ENCODE assay signal across 12 cellular contexts in genomic region chr9:18362901-18363685, GRCh38.
DNase-seq lines count a peak whose midpoint lies in the region; ATAC-seq, FAIRE-seq and TF ChIP-seq lines count a peak whose summit lies in the region.
"Had no signal": no experiment of that assay in that cellular context is flagged by ENCODE, and none has a peak within 500 bp of the region (broad histone marks: within the 10 kb centered on the region; RNA-seq: fewer than 3 reads in every experiment).

No MANE protein-coding gene starts in this region.

- peaks cover 28% of the 10 kb centered on the region for H3K4me1 ChIP-seq in astrocyte (ENCODE audit: insufficient read depth, low read length)
- peaks cover 10% of the 10 kb centered on the region for H3K4me1 ChIP-seq in mucosa of descending colon (ENCODE audit: low read depth)

- no peaks in the 10 kb centered on the region for H4K20me1 ChIP-seq in astrocyte (ENCODE audit: insufficient read depth, low read length)

- peak overlapping the region; percentile 39 for H3K4me2 ChIP-seq in astrocyte (ENCODE audit: low read length)

- H3K27me3 Mint-ChIP-seq in astrocyte (ENCODE audit: low read depth, unreplicated experiment), result no peaks in the 10 kb centered on the region
- H3K27me3 Mint-ChIP-seq in activated naive CD4-positive, alpha-beta T cell treated with anti-CD3 and anti-CD28 coated beads for 36 hours (ENCODE audit: low read depth), result no peaks in the 10 kb centered on the region
- H3K27me3 Mint-ChIP-seq in activated T-helper 1 cell treated with anti-CD3 and anti-CD28 coated beads, Interleukin-12 subunit alpha, Interleukin-12 subunit beta, Interleukin-2, Interleukin-4 antibody, amounts not matched to agents 30 ng/mL and 10 ng/mL and 1 ng/mL, durations not matched to agents 14 hours and 24 hours and 36 hours (ENCODE audit: insufficient read depth), result no peaks in the 10 kb centered on the region
- H3K27me3 Mint-ChIP-seq: naive B cell had no signal

- TF ChIP-seq POLR2A in GM18505 (IDR thresholded peaks at IDR 0.05; ENCODE audit: borderline replicate concordance, extremely low read depth, insufficient read depth, insufficient read length), result no peak

- H3K79me2 ChIP-seq in astrocyte (ENCODE audit: insufficient read depth, low read length), result no peaks in the 10 kb centered on the region

- peaks cover 2% of the 10 kb centered on the region for H3K9me3 Mint-ChIP-seq in astrocyte (ENCODE audit: unreplicated experiment)
- no peaks in the 10 kb centered on the region for H3K9me3 Mint-ChIP-seq in activated naive CD4-positive, alpha-beta T cell treated with anti-CD3 and anti-CD28 coated beads for 36 hours
- no peaks in the 10 kb centered on the region for H3K9me3 Mint-ChIP-seq in activated T-helper 1 cell treated with anti-CD3 and anti-CD28 coated beads, Interleukin-12 subunit alpha, Interleukin-12 subunit beta, Interleukin-2, Interleukin-4 antibody, amounts not matched to agents 30 ng/mL and 10 ng/mL and 1 ng/mL, durations not matched to agents 14 hours and 24 hours and 36 hours

- H3K36me3 Mint-ChIP-seq in astrocyte (ENCODE audit: low read depth, unreplicated experiment), result no peaks in the 10 kb centered on the region
- no peaks in the 10 kb centered on the region for H3K36me3 Mint-ChIP-seq in activated naive CD4-positive, alpha-beta T cell treated with anti-CD3 and anti-CD28 coated beads for 36 hours (ENCODE audit: low read depth)
- no peaks in the 10 kb centered on the region for H3K36me3 Mint-ChIP-seq in activated T-helper 1 cell treated with anti-CD3 and anti-CD28 coated beads, Interleukin-12 subunit alpha, Interleukin-12 subunit beta, Interleukin-2, Interleukin-4 antibody, amounts not matched to agents 30 ng/mL and 10 ng/mL and 1 ng/mL, durations not matched to agents 14 hours and 24 hours and 36 hours (ENCODE audit: low read depth)
- H3K36me3 Mint-ChIP-seq: naive B cell had no signal

- peak; percentile 70 for FAIRE-seq in astrocyte (lab: Jason Lieb, UNC)

- peaks cover 23% of the 10 kb centered on the region for H3K4me1 Mint-ChIP-seq in astrocyte (ENCODE audit: low read depth, unreplicated experiment)
- no peaks in the 10 kb centered on the region for H3K4me1 Mint-ChIP-seq in activated naive CD4-positive, alpha-beta T cell treated with anti-CD3 and anti-CD28 coated beads for 36 hours (ENCODE audit: low read depth)
- no peaks in the 10 kb centered on the region for H3K4me1 Mint-ChIP-seq in activated T-helper 1 cell treated with anti-CD3 and anti-CD28 coated beads, Interleukin-12 subunit alpha, Interleukin-12 subunit beta, Interleukin-2, Interleukin-4 antibody, amounts not matched to agents 30 ng/mL and 10 ng/mL and 1 ng/mL, durations not matched to agents 14 hours and 24 hours and 36 hours (ENCODE audit: low read depth)
- H3K4me1 Mint-ChIP-seq: T-helper 17 cell had no signal

- H3K27ac Mint-ChIP-seq in astrocyte (ENCODE audit: unreplicated experiment), result no peak overlapping the region
- H3K27ac Mint-ChIP-seq in activated naive CD4-positive, alpha-beta T cell treated with anti-CD3 and anti-CD28 coated beads for 36 hours, result no peak overlapping the region
- H3K27ac Mint-ChIP-seq in activated T-helper 1 cell treated with anti-CD3 and anti-CD28 coated beads, Interleukin-12 subunit alpha, Interleukin-12 subunit beta, Interleukin-2, Interleukin-4 antibody, amounts not matched to agents 30 ng/mL and 10 ng/mL and 1 ng/mL, durations not matched to agents 14 hours and 24 hours and 36 hours, result no peak overlapping the region
- H3K27ac Mint-ChIP-seq: naive B cell, T-helper 17 cell had no signal

- H3K27me3 ChIP-seq in astrocyte (ENCODE audit: insufficient read depth, low read length), result no peaks in the 10 kb centered on the region

- no peak overlapping the region for H2AFZ ChIP-seq in astrocyte (ENCODE audit: low read depth, low read length)

- no peak overlapping the region for H3K4me3 ChIP-seq in astrocyte (ENCODE audit: insufficient read depth, low read depth, low read length)
- H3K4me3 ChIP-seq in mucosa of descending colon, result no peak overlapping the region

- TF ChIP-seq CTCF in astrocyte (IDR thresholded peaks at IDR 0.05; ENCODE audit: insufficient read depth, low read depth, low read length), result no peak
- TF ChIP-seq CTCF in mucosa of descending colon (IDR thresholded peaks at IDR 0.05), result no peak

- peak overlapping the region; percentile 34 for H3K27ac ChIP-seq in astrocyte (ENCODE audit: low read depth, low read length)

- H3K4me3 Mint-ChIP-seq in astrocyte (ENCODE audit: unreplicated experiment), result no peak overlapping the region
- H3K4me3 Mint-ChIP-seq in activated naive CD4-positive, alpha-beta T cell treated with anti-CD3 and anti-CD28 coated beads for 36 hours, result no peak overlapping the region
- no peak overlapping the region for H3K4me3 Mint-ChIP-seq in activated T-helper 1 cell treated with anti-CD3 and anti-CD28 coated beads, Interleukin-12 subunit alpha, Interleukin-12 subunit beta, Interleukin-2, Interleukin-4 antibody, amounts not matched to agents 30 ng/mL and 10 ng/mL and 1 ng/mL, durations not matched to agents 14 hours and 24 hours and 36 hours
- H3K4me3 Mint-ChIP-seq: naive B cell, T-helper 17 cell had no signal

- no peaks in the 10 kb centered on the region for H3K36me3 ChIP-seq in astrocyte (ENCODE audit: insufficient read depth, low read length)
- no peaks in the 10 kb centered on the region for H3K36me3 ChIP-seq in mucosa of descending colon (ENCODE audit: low read depth)

- intact Hi-C loops in mucosa of descending colon (cut with DNase I, micrococcal nuclease) (no loop called here), posterior vena cava (cut with DNase I) (loop anchor here (10.0 kb wide), 2 partner anchors 58 to 488 kb away; no protein-coding TSS in a partner anchor)
- intact Hi-C loops in activated naive CD4-positive, alpha-beta T cell treated with anti-CD3 and anti-CD28 coated beads for 36 hours (cut with micrococcal nuclease), result no loop called here
- intact Hi-C loops in activated T-helper 1 cell treated with anti-CD3 and anti-CD28 coated beads, Interleukin-12 subunit alpha, Interleukin-12 subunit beta, Interleukin-2, Interleukin-4 antibody, amounts not matched to agents 30 ng/mL and 10 ng/mL and 1 ng/mL, durations not matched to agents 14 hours and 24 hours and 36 hours (cut with micrococcal nuclease), result no loop called here

- no peaks in the 10 kb centered on the region for H3K9me3 ChIP-seq in astrocyte (ENCODE audit: insufficient read depth, low read depth, low read length)
- no peaks in the 10 kb centered on the region for H3K9me3 ChIP-seq in mucosa of descending colon

- no peak overlapping the region for H3K9ac ChIP-seq in astrocyte (ENCODE audit: low read length)

- ATAC-seq in GM18505 (IDR thresholded peaks at IDR 0.05; ENCODE audit: unreplicated experiment), result peak; percentile 53
- peak; percentile 53 for ATAC-seq in HG03175 (IDR thresholded peaks at IDR 0.05; ENCODE audit: unreplicated experiment)
- ATAC-seq in mucosa of descending colon, result peak; percentile 79
- no peak for ATAC-seq in HG02571 (IDR thresholded peaks at IDR 0.05; ENCODE audit: unreplicated experiment)
- ATAC-seq: T-helper 17 cell had no signal

- DNase-seq in astrocyte (ENCODE audit: low read depth) (peak; percentile 94), mucosa of descending colon (peak in 1 of 3 donors; percentile 24), posterior vena cava (ENCODE audit: low spot score) (no peak)
- no peak for DNase-seq in activated naive CD4-positive, alpha-beta T cell treated with anti-CD3 and anti-CD28 coated beads for 36 hours
- DNase-seq in activated T-helper 1 cell treated with anti-CD3 and anti-CD28 coated beads, Interleukin-12 subunit alpha, Interleukin-12 subunit beta, Interleukin-2, Interleukin-4 antibody, amounts not matched to agents 30 ng/mL and 10 ng/mL and 1 ng/mL, durations not matched to agents 14 hours and 24 hours and 36 hours (ENCODE audit: low spot score), result no peak
- DNase-seq: erythroblast, naive B cell, NCI-H1092 treated with DMSO at 0.1 percent for 48 hours, T-helper 17 cell had no signal

- CTCF ChIA-PET in activated naive CD4-positive, alpha-beta T cell treated with anti-CD3 and anti-CD28 coated beads for 36 hours (lab: Charles Lee), result no interaction called here

Comparison
In these comparisons a context has a peak if more than half of its experiments do, and no peak if none do; other contexts are left out.
1. intact Hi-C loops: an anchor here in posterior vena cava (10.0 kb wide); none called in mucosa of descending colon, activated naive CD4-positive, alpha-beta T cell treated with anti-CD3 and anti-CD28 coated beads for 36 hours and activated T-helper 1 cell treated with anti-CD3 and anti-CD28 coated beads, Interleukin-12 subunit alpha, Interleukin-12 subunit beta, Interleukin-2, Interleukin-4 antibody, amounts not matched to agents 30 ng/mL and 10 ng/mL and 1 ng/mL, durations not matched to agents 14 hours and 24 hours and 36 hours.